ENCODE assay signal across 15 cellular contexts in genomic region chr16:89368604-89369249, GRCh38.
DNase-seq lines count a peak whose midpoint lies in the region; ATAC-seq and TF ChIP-seq lines count a peak whose summit lies in the region.
"Had no signal": no experiment of that assay in that cellular context is flagged by ENCODE, and none has a peak within 500 bp of the region (broad histone marks: within the 10 kb centered on the region; RNA-seq: fewer than 3 reads in every experiment).

No MANE protein-coding gene starts in this region.

- H3K4me3 ChIP-seq in GM23338 (no peak overlapping the region), skeletal muscle satellite cell (ENCODE audit: low read length) (no peak overlapping the region), SK-N-SH (ENCODE audit: low read depth in 2 of 2, low read length in 1 of 2) (no peak overlapping the region)
- H3K4me3 ChIP-seq: ascending aorta had no signal

- intact Hi-C loops in activated B cell treated with CpG ODN at 0.5 μM for 24 hours (cut with micrococcal nuclease), result loop anchor here (5.0 to 10.0 kb wide), 3 partner anchors 34 to 64 kb away; no protein-coding TSS in a partner anchor

- TF ChIP-seq EP300 in SK-N-SH (IDR thresholded peaks at IDR 0.05; ENCODE audit: borderline replicate concordance in 1 of 2, low read depth in 1 of 2, low read length in 1 of 2), result no peak

- no peak for TF ChIP-seq RAD21 in SK-N-SH (IDR thresholded peaks at IDR 0.05; ENCODE audit: low read length)

- peaks cover 48% of the 10 kb centered on the region for H3K4me1 ChIP-seq in GM23338 (ENCODE audit: insufficient read depth)
- peaks cover 84% of the 10 kb centered on the region for H3K4me1 ChIP-seq in skeletal muscle satellite cell (ENCODE audit: control insufficient read depth, insufficient read depth, low read length)
- peaks cover 36 to 49% of the 10 kb centered on the region in 2 experiments for H3K4me1 ChIP-seq in SK-N-SH (ENCODE audit: control insufficient read depth in 1 of 2, insufficient read depth in 2 of 2, low read depth in 1 of 2, low read length in 1 of 2)

- H3K79me2 ChIP-seq in GM23338 (replicated peaks; ENCODE audit: insufficient read depth) (peaks cover 100% of the 10 kb centered on the region), SK-N-SH (ENCODE audit: insufficient read depth) (peaks cover 100% of the 10 kb centered on the region)

- H3F3A ChIP-seq in GM23338 (replicated peaks; ENCODE audit: low read depth) (peaks cover 4% of the 10 kb centered on the region; the same call in 1 of the 2 replicates), SK-N-SH (replicated peaks; ENCODE audit: insufficient read depth) (peaks cover 20% of the 10 kb centered on the region)

- H4K20me1 ChIP-seq in GM23338 (replicated peaks; ENCODE audit: insufficient read depth) (peaks cover 70% of the 10 kb centered on the region), SK-N-SH (ENCODE audit: insufficient read depth) (peaks cover 99% of the 10 kb centered on the region)

- no peak overlapping the region for H2AFZ ChIP-seq in GM23338
- no peak overlapping the region for H2AFZ ChIP-seq in SK-N-SH (ENCODE audit: low read depth)

- H3K9me3 ChIP-seq in skeletal muscle satellite cell (replicated peaks; ENCODE audit: low read length) (no peaks in the 10 kb centered on the region), SK-N-SH (no peaks in the 10 kb centered on the region)
- H3K9me3 ChIP-seq: ascending aorta had no signal

- DNase-seq in GM23338 (ENCODE audit: low spot score) (no peak), activated B cell treated with CpG ODN at 0.5 μM for 24 hours (no peak), glomerular visceral epithelial cell (ENCODE audit: extremely low spot score) (peak; percentile 42), D341Med (ENCODE audit: low spot score) (no peak), SK-N-SH (no peak), NCI-H446 (lab: John Stamatoyannopoulos, UW) (no peak)
- DNase-seq: activated T-cell treated with anti-CD3 and anti-CD28 coated beads, Interleukin-2, amount 50 U/mL, for 72 hours; COR-L47; midbrain; NCI-H1048; NCI-H2227 treated with DMSO at 0.1 percent for 48 hours; stimulated activated CD4-positive, alpha-beta T cell treated with anti-CD3 and anti-CD28 coated beads, Interleukin-2, amount 100 ng/mL, for 24 hours had no signal

- TF ChIP-seq CTCF in GM23338 (conservative IDR thresholded peaks at IDR 0.05; ENCODE audit: low read depth in 2 of 2) (no peak), activated B cell treated with CpG ODN at 0.5 μM for 24 hours (IDR thresholded peaks at IDR 0.05) (no peak), SK-N-SH (IDR thresholded peaks at IDR 0.05) (no peak)

- H3K27me3 Mint-ChIP-seq in GM23338 (ENCODE audit: insufficient read depth, low read depth, poor library complexity) (peaks cover 39% of the 10 kb centered on the region), activated B cell treated with CpG ODN at 0.5 μM for 24 hours (no peaks in the 10 kb centered on the region)

- CTCF ChIA-PET in activated B cell treated with CpG ODN at 0.5 μM for 24 hours (lab: Charles Lee), result no interaction called here
- CTCF ChIA-PET in SK-N-SH (lab: Yijun Ruan, JAX), result interaction anchor here (0.6 to 1.9 kb wide), 2 partner anchors 11 to 32 kb away, joined by 4 to 10 read pairs; no protein-coding TSS in a partner anchor

- POLR2A ChIA-PET in activated B cell treated with CpG ODN at 0.5 μM for 24 hours (lab: Charles Lee), result interaction anchor here (0.7 kb wide), 3 partner anchors 12 to 76 kb away, joined by 6 to 9 read pairs (median 7); no protein-coding TSS in a partner anchor
- POLR2A ChIA-PET in SK-N-SH (lab: Yijun Ruan, JAX), result interaction anchor here (1.2 kb wide), 1 partner anchor 81 kb away, joined by 3 read pairs; no protein-coding TSS in a partner anchor

- peaks cover 76% of the 10 kb centered on the region for H3K4me1 Mint-ChIP-seq in GM23338
- H3K4me1 Mint-ChIP-seq in activated B cell treated with CpG ODN at 0.5 μM for 24 hours, result peaks cover 84% of the 10 kb centered on the region

- no peak overlapping the region; the same call in 1 of the 2 replicates for H3K27ac ChIP-seq in GM23338 (ENCODE audit: low read depth)
- H3K27ac ChIP-seq in SK-N-SH (ENCODE audit: low read depth in 2 of 2, low read length in 1 of 2), result no peak overlapping the region
- H3K27ac ChIP-seq: ascending aorta had no signal

- H3K9me2 ChIP-seq in GM23338 (ENCODE audit: insufficient read depth), result no peaks in the 10 kb centered on the region
- no peaks in the 10 kb centered on the region for H3K9me2 ChIP-seq in SK-N-SH

- ATAC-seq in GM23338, result peak; percentile 23
- peak; percentile 25 for ATAC-seq in activated B cell treated with CpG ODN at 0.5 μM for 24 hours (ENCODE audit: low read depth)
- ATAC-seq: activated CD4-positive, CD25-positive, alpha-beta regulatory T cell treated with anti-CD3 and anti-CD28 coated beads, Interleukin-2, amount 50 U/mL, for 24 hours; activated T-cell treated with anti-CD3 and anti-CD28 coated beads, Interleukin-2, amount 50 U/mL, for 72 hours had no signal

- H3K4me2 ChIP-seq in GM23338 (no peak overlapping the region), skeletal muscle satellite cell (ENCODE audit: low read length) (peak overlapping the region; percentile 8), SK-N-SH (no peak overlapping the region)

- no peak overlapping the region for H3K4me3 Mint-ChIP-seq in GM23338
- peak overlapping the region; percentile 28 for H3K4me3 Mint-ChIP-seq in activated B cell treated with CpG ODN at 0.5 μM for 24 hours
- H3K4me3 Mint-ChIP-seq: activated T-cell treated with anti-CD3 and anti-CD28 coated beads, Interleukin-2, amount 50 U/mL, for 72 hours had no signal

- H3K9me3 Mint-ChIP-seq in GM23338, result no peaks in the 10 kb centered on the region; the same call in 2 of the 3 replicates
- H3K9me3 Mint-ChIP-seq in activated B cell treated with CpG ODN at 0.5 μM for 24 hours, result no peaks in the 10 kb centered on the region
- H3K9me3 Mint-ChIP-seq: activated T-cell treated with anti-CD3 and anti-CD28 coated beads, Interleukin-2, amount 50 U/mL, for 72 hours had no signal

- H3K36me3 Mint-ChIP-seq in GM23338 (ENCODE audit: low read depth) (peaks cover 11% of the 10 kb centered on the region), activated B cell treated with CpG ODN at 0.5 μM for 24 hours (ENCODE audit: low read depth) (peaks cover 39% of the 10 kb centered on the region)

- H3K9ac ChIP-seq in skeletal muscle satellite cell (ENCODE audit: low read depth, low read length) (no peak overlapping the region), SK-N-SH (no peak overlapping the region)

- H3K27ac Mint-ChIP-seq in GM23338 (peak overlapping the region; percentile 41; the same call in 1 of the 2 replicates), activated B cell treated with CpG ODN at 0.5 μM for 24 hours (no peak overlapping the region)
- H3K27ac Mint-ChIP-seq: activated T-cell treated with anti-CD3 and anti-CD28 coated beads, Interleukin-2, amount 50 U/mL, for 72 hours had no signal

- no peaks in the 10 kb centered on the region for H3K36me3 ChIP-seq in GM23338 (ENCODE audit: insufficient read depth)
- peaks cover 5% of the 10 kb centered on the region for H3K36me3 ChIP-seq in skeletal muscle satellite cell (ENCODE audit: insufficient read depth, low read length)
- peaks cover 0 to 7% of the 10 kb centered on the region in 2 experiments for H3K36me3 ChIP-seq in SK-N-SH (replicated peaks in 1 of 2; ENCODE audit: control insufficient read depth in 1 of 2, insufficient read depth in 2 of 2, low read length in 1 of 2)

- WGBS in SK-N-SH (ENCODE audit: low lambda C conversion rate), result 94% methylated on average over 7 of the region's 7 CpGs

- H3K27me3 ChIP-seq in GM23338 (ENCODE audit: insufficient read depth), result no peaks in the 10 kb centered on the region
- H3K27me3 ChIP-seq in skeletal muscle satellite cell (ENCODE audit: control insufficient read depth, insufficient read depth, low read length), result no peaks in the 10 kb centered on the region
- H3K27me3 ChIP-seq in SK-N-SH (ENCODE audit: insufficient read depth), result no peaks in the 10 kb centered on the region
- H3K27me3 ChIP-seq: ascending aorta had no signal

TF ChIP-seq in SK-N-SH, 30 proteins besides CTCF, POLR2A, EP300 and RAD21 (continues in another document):
- TF ChIP-seq MAX (IDR thresholded peaks at IDR 0.05; ENCODE audit: low read depth) (no peak), IRF3 (IDR thresholded peaks at IDR 0.05; ENCODE audit: low read depth, low read length) (no peak), GABPA (IDR thresholded peaks at IDR 0.05; ENCODE audit: low read depth) (no peak), POLR2AphosphoS5 (IDR thresholded peaks at IDR 0.05; ENCODE audit: low read depth, low read length) (no peak), YY1 (IDR thresholded peaks at IDR 0.05; ENCODE audit: low read depth) (no peak), RFX5 (IDR thresholded peaks at IDR 0.05; ENCODE audit: low read length) (no peak), TAF1 (IDR thresholded peaks at IDR 0.05; ENCODE audit: borderline replicate concordance, low read depth, low read length) (no peak), SIN3A (IDR thresholded peaks at IDR 0.05; ENCODE audit: borderline replicate concordance, low read depth, low read length) (no peak), RCOR1 (IDR thresholded peaks at IDR 0.05; ENCODE audit: low read length) (no peak), SMC3 (IDR thresholded peaks at IDR 0.05; ENCODE audit: low read depth, low read length) (no peak), NFIC (IDR thresholded peaks at IDR 0.05; ENCODE audit: borderline replicate concordance) (no peak), RXRA (IDR thresholded peaks at IDR 0.05; ENCODE audit: borderline replicate concordance, low read depth) (no peak), MXI1 (IDR thresholded peaks at IDR 0.05; ENCODE audit: low read depth, low read length) (no peak), CHD2 (IDR thresholded peaks at IDR 0.05; ENCODE audit: low read length, partially characterized antibody) (no peak), TEAD4 (IDR thresholded peaks at IDR 0.05; ENCODE audit: borderline replicate concordance, insufficient read depth) (no peak)
